Comparison of ENCODE assay signal across 8 cellular contexts in genomic region chr19:20776083-20777076, GRCh38. TPM values are rescaled to one million over a fixed set of nuclear protein-coding genes. Genes with fewer than 3 reads are reported as not detected.
DNase-seq lines count a peak whose midpoint lies in the region; ATAC-seq and TF ChIP-seq lines count a peak whose summit lies in the region.

ZNF66 (plus strand) TSS chr19:20776304; CDS start chr19:20776448, 144 bp downstream.

- no peaks in the 10 kb centered on the region for H3K27me3 ChIP-seq in testis

- no peak for TF ChIP-seq CTCF in omental fat pad (IDR thresholded peaks at IDR 0.05)
- no peak for TF ChIP-seq CTCF in testis (IDR thresholded peaks at IDR 0.05)

- TF ChIP-seq POLR2A in testis (IDR thresholded peaks at IDR 0.05) = no peak

- ATAC-seq in GM21786 (IDR thresholded peaks at IDR 0.05; ENCODE audit: unreplicated experiment) (peak; percentile 95), omental fat pad (ENCODE audit: low FRiP score) (peak; percentile 100)

- peak within 1 kb of the TSS; percentile 75 to 88 for H3K4me3 ChIP-seq in testis

- intact Hi-C loops in testis (cut with DNase I; ENCODE audit: low total_unique reads) = no loop called here

- peak within 1 kb of the TSS; percentile 70 to 77 for H3K27ac ChIP-seq in testis

- 0 to 1% methylated on average over 19 to 42 of the region's 42 CpGs for WGBS in testis, 2 donors

- H3K4me1 ChIP-seq in testis = no peaks in the 10 kb centered on the region

- no peaks in the 10 kb centered on the region for H3K9me3 ChIP-seq in testis

- no peaks in the 10 kb centered on the region for H3K36me3 ChIP-seq in testis (ENCODE audit: low read depth, missing control alignments)

- DNase-seq in Daoy (ENCODE audit: low read depth) = peak; percentile 97
- peak; percentile 98 for DNase-seq in LHCN-M2 (ENCODE audit: low read depth)
- DNase-seq in SK-N-DZ (ENCODE audit: low spot score) = peak; percentile 98
- peak; percentile 93 for DNase-seq in activated naive CD4-positive, alpha-beta T cell treated with anti-CD3 and anti-CD28 coated beads, Interleukin-2, amount 50 U/mL, for 16 hours
- peak; percentile 72 for DNase-seq in glomerular visceral epithelial cell (ENCODE audit: extremely low spot score)
- DNase-seq in omental fat pad (ENCODE audit: low spot score) = peak; percentile 95
- peak; percentile 100 for DNase-seq in testis

RNA-seq across cellular contexts. Expression of gene ZNF66, which starts in this region (rescaled TPM):
- 0.30 and 3.6 TPM in 2 replicates for total RNA-seq in Daoy (2014; rRNA removed; shearing (Covaris generic))
- total RNA-seq in LHCN-M2 (2014; rRNA removed) = 3.5 and 6.1 TPM in 2 replicates
- 0.58 TPM for polyA plus RNA-seq in LHCN-M2 (2012)
- 6.7 and 7.6 TPM in 2 replicates for polyA plus RNA-seq in SK-N-DZ (2014; cell fraction: cytosol; rRNA removed)
- 4.0 and 7.1 TPM in 2 replicates for polyA plus RNA-seq in SK-N-DZ (2014; cell fraction: nucleus; rRNA removed)
- 1 to 10 TPM; 2.0 to 6.6 (median 4.0) TPM for total RNA-seq in omental fat pad
- 10 to 100 TPM; 11.1 to 16.1 TPM for total RNA-seq in testis
- polyA plus RNA-seq in testis (ENCODE audit: insufficient read depth, low read depth, low replicate concordance) = 0.70 TPM

Comparison
In these comparisons a context has a peak if more than half of its experiments do, and no peak if none do; other contexts are left out.
1. Peak in every context shown above with its lines: DNase-seq, ATAC-seq, H3K4me3 ChIP-seq and H3K27ac ChIP-seq.